ENCODE assay signal across 24 cellular contexts in the genomic region with DNA sequence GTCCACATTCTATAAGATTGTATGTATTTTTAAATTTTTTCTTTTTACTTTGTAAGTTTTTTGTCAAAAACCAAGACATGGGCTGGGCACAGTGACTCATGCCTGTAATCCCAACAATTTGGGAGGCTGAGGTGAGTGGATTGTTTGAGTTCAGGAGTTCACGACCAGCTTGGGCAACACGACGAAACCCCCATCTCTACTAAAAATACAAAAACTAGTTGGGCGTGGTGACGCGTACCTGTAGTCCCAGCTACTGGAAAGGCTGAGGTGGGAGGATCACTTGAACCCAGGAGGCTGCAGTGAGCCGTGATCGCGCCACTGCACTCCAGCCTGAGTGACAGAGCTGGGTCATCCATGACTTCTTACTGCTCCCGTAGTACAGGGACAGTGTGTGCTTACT.
"Had no signal": no experiment of that assay in that cellular context is flagged by ENCODE, and none has a peak within 500 bp of the region (broad histone marks: within the 10 kb centered on the region; RNA-seq: fewer than 3 reads in every experiment).

No MANE protein-coding gene starts in this region.

- H3K4me3 ChIP-seq: left ventricle myocardium inferior, lung, mucosa of descending colon, ovary, prostate gland, sigmoid colon, spleen, tibial nerve, upper lobe of left lung, vagina had no signal

- FAIRE-seq: islet of Langerhans, small intestine had no signal

- H3K27me3 ChIP-seq: ovary, sigmoid colon, spleen, tibial nerve, upper lobe of left lung, vagina had no signal

- H3K27ac ChIP-seq: left ventricle myocardium inferior, ovary, prostate gland, sigmoid colon, spleen, tibial nerve, upper lobe of left lung, vagina had no signal

- ATAC-seq: mucosa of descending colon; naive thymus-derived CD4-positive, alpha-beta T cell; natural killer cell treated with Interleukin-12 subunit alpha and Interleukin-12 subunit beta and Interleukin-15 and Interleukin-18, amount 100 ng/mL, for 72 hours; right cardiac atrium; stimulated activated effector memory CD8-positive, alpha-beta T cell treated with anti-CD3 and anti-CD28 coated beads, Interleukin-12 subunit alpha, Interleukin-12 subunit beta, amount 100 ng/mL, for 72 hours; stimulated activated naive CD8-positive, alpha-beta T cell treated with anti-CD3 and anti-CD28 coated beads, Interleukin-15, amount 100 ng/mL, for 72 hours had no signal

- H3K36me3 ChIP-seq: left ventricle myocardium inferior, ovary, prostate gland, sigmoid colon, spleen, tibial nerve, upper lobe of left lung, vagina had no signal

- H3K4me1 ChIP-seq: prostate gland, sigmoid colon, vagina had no signal

- DNase-seq: hypothalamus; immature natural killer cell; left ventricle myocardium inferior; midbrain; mucosa of descending colon; naive thymus-derived CD4-positive, alpha-beta T cell; ovary; retina; right cardiac atrium; sigmoid colon; small intestine; spleen; stimulated activated CD4-positive, alpha-beta T cell treated with anti-CD3 and anti-CD28 coated beads, Interleukin-4, amount 100 ng/mL, for 24 hours; stimulated activated naive CD4-positive, alpha-beta T cell treated with Interleukin-2 at 50 U/mL for 16 hours; stimulated activated naive CD8-positive, alpha-beta T cell treated with anti-CD3 and anti-CD28 coated beads, Interleukin-15, amount 100 ng/mL, for 72 hours; substantia nigra; upper lobe of left lung had no signal

- H3K9me3 ChIP-seq: mucosa of descending colon, ovary, prostate gland, vagina had no signal
